Comparison of ENCODE assay signal across 8 cellular contexts in genomic region chr7:28037220-28038010, GRCh38.
DNase-seq lines count a peak whose midpoint lies in the region; ATAC-seq and TF ChIP-seq lines count a peak whose summit lies in the region.

No MANE protein-coding gene starts in this region.

- H3K4me1 ChIP-seq in upper lobe of left lung: peaks cover 0 to 12% (median 6%) of the 10 kb centered on the region in 4 donors

- H3K36me3 Mint-ChIP-seq in Calu3 (ENCODE audit: insufficient read depth, unreplicated experiment): peaks cover 5% of the 10 kb centered on the region
- peaks cover 5% of the 10 kb centered on the region for H3K36me3 Mint-ChIP-seq in activated naive CD4-positive, alpha-beta T cell treated with anti-CD3 and anti-CD28 coated beads, Interleukin-2, amount 50 U/mL, for 24 hours

- H3K27ac Mint-ChIP-seq in Calu3 (ENCODE audit: unreplicated experiment): peak overlapping the region; percentile 80
- H3K27ac Mint-ChIP-seq in activated naive CD4-positive, alpha-beta T cell treated with anti-CD3 and anti-CD28 coated beads, Interleukin-2, amount 50 U/mL, for 24 hours: peak overlapping the region; percentile 86

- WGBS in upper lobe of left lung, 2 donors: 62 to 78% methylated on average over 6 of the region's 6 CpGs

- peak; percentile 94 for ATAC-seq in GM21360 (IDR thresholded peaks at IDR 0.05; ENCODE audit: unreplicated experiment)
- ATAC-seq in HG03469 (IDR thresholded peaks at IDR 0.05; ENCODE audit: unreplicated experiment): peak; percentile 95
- ATAC-seq in upper lobe of left lung (ENCODE audit: low FRiP score in 2 of 2): peak; percentile 57 to 86

- TF ChIP-seq POLR2A in upper lobe of left lung (IDR thresholded peaks at IDR 0.05): no peak

- peak; percentile 48 for DNase-seq in Calu3
- peak; percentile 98 for DNase-seq in iris pigment epithelial cell (ENCODE audit: low read depth)
- no peak for DNase-seq in upper lobe of left lung
- no peak for DNase-seq in substantia nigra (lab: John Stamatoyannopoulos, UW)
- DNase-seq in NCI-H2029 (lab: John Stamatoyannopoulos, UW): no peak

- peak overlapping the region; percentile 46 for H3K4me3 Mint-ChIP-seq in Calu3 (ENCODE audit: low read depth, unreplicated experiment)
- H3K4me3 Mint-ChIP-seq in activated naive CD4-positive, alpha-beta T cell treated with anti-CD3 and anti-CD28 coated beads, Interleukin-2, amount 50 U/mL, for 24 hours: peak overlapping the region; percentile 24

- no peak overlapping the region for H3K4me3 ChIP-seq in upper lobe of left lung

- no peaks in the 10 kb centered on the region for H3K36me3 ChIP-seq in upper lobe of left lung

- H3K27ac ChIP-seq in upper lobe of left lung: no peak overlapping the region
- H3K27ac ChIP-seq in substantia nigra (ENCODE audit: low read depth, low read length, poor library complexity, severe bottlenecking): no peak overlapping the region

- TF ChIP-seq EP300 in upper lobe of left lung (IDR thresholded peaks at IDR 0.05): no peak

- peaks cover 78% of the 10 kb centered on the region for H3K4me1 Mint-ChIP-seq in Calu3 (ENCODE audit: low read depth, unreplicated experiment)
- peaks cover 38% of the 10 kb centered on the region for H3K4me1 Mint-ChIP-seq in activated naive CD4-positive, alpha-beta T cell treated with anti-CD3 and anti-CD28 coated beads, Interleukin-2, amount 50 U/mL, for 24 hours

- no TSS peak for BruUV-seq in Calu3 (replicated peaks; lab: Mats Ljungman, UMichigan)

- no peaks in the 10 kb centered on the region for H3K27me3 Mint-ChIP-seq in Calu3 (ENCODE audit: unreplicated experiment)
- no peaks in the 10 kb centered on the region for H3K27me3 Mint-ChIP-seq in activated naive CD4-positive, alpha-beta T cell treated with anti-CD3 and anti-CD28 coated beads, Interleukin-2, amount 50 U/mL, for 24 hours

- CTCF ChIA-PET in Calu3 (lab: Charles Lee): interaction anchor here (0.6 to 2.5 kb wide), 6 partner anchors 22 to 1090 kb away, joined by 3 to 16 read pairs (median 3); no protein-coding TSS in a partner anchor

- H3K9me3 ChIP-seq in upper lobe of left lung: no peaks in the 10 kb centered on the region

- no peaks in the 10 kb centered on the region for H3K27me3 ChIP-seq in upper lobe of left lung

- peaks cover 3% of the 10 kb centered on the region for H3K9me3 Mint-ChIP-seq in Calu3 (ENCODE audit: low read depth, unreplicated experiment)
- peaks cover 5% of the 10 kb centered on the region for H3K9me3 Mint-ChIP-seq in activated naive CD4-positive, alpha-beta T cell treated with anti-CD3 and anti-CD28 coated beads, Interleukin-2, amount 50 U/mL, for 24 hours

- TF ChIP-seq CTCF in Calu3 (IDR thresholded peaks at IDR 0.05; ENCODE audit: unreplicated experiment): no peak
- no peak for TF ChIP-seq CTCF in upper lobe of left lung (IDR thresholded peaks at IDR 0.05)

- intact Hi-C loops in Calu3 (cut with micrococcal nuclease; ENCODE audit: unreplicated experiment): no loop called here

Comparison
In these comparisons a context has a peak if more than half of its experiments do, and no peak if none do; other contexts are left out.
1. DNase-seq: peak in Calu3 (single experiment) and iris pigment epithelial cell (single experiment); none in upper lobe of left lung (0 of 2), substantia nigra (0 of 49) and NCI-H2029 (single experiment).
2. Peak in every context shown above with its lines, with median percentiles within 50 percentile points of each other: ATAC-seq.